ENCODE assay signal across 1 cellular context in the genomic region with DNA sequence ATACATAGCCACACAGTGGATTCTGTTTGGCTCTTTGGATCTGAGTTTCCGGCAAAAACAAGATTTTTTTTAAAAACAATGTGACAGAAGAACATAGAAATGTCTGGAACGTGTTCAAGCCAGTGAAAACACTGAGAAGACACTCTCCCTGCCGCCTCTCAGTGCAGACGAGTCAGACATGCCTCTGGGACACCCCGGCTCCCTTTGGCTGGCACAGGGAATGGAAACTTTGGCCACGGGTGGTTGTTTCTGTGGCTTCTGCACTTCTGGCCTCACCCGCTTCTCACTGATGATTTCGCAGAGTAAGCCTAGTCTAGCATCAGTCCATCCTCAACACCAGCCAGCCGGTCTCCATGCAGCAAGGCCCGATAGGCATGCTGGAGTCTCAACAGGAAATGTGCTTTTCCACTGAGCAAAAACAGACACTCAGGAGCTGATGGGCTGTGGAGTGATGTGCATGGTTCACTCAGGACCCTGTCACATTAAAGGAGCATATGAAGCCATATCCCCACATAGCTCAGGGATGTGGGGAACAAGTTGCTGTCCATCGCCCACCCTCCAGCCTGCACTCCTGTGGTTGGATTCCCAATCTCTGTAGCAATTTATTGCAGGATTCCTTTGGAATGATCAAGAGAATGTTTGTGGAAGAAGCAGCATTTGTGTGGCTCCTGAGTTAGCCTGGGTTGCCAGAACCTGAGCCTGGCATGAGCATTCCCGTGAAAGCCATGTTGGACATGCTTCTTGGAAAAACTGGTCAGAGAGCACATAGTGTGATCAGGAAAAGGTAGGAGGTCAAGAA.
TF ChIP-seq lines count a peak whose summit lies in the region.

No MANE protein-coding gene starts in this region.

TF ChIP-seq in SK-N-SH, 30 proteins besides CTCF, POLR2A, EP300 and RAD21 (continued from another document):
- TF ChIP-seq, protein P1, sequence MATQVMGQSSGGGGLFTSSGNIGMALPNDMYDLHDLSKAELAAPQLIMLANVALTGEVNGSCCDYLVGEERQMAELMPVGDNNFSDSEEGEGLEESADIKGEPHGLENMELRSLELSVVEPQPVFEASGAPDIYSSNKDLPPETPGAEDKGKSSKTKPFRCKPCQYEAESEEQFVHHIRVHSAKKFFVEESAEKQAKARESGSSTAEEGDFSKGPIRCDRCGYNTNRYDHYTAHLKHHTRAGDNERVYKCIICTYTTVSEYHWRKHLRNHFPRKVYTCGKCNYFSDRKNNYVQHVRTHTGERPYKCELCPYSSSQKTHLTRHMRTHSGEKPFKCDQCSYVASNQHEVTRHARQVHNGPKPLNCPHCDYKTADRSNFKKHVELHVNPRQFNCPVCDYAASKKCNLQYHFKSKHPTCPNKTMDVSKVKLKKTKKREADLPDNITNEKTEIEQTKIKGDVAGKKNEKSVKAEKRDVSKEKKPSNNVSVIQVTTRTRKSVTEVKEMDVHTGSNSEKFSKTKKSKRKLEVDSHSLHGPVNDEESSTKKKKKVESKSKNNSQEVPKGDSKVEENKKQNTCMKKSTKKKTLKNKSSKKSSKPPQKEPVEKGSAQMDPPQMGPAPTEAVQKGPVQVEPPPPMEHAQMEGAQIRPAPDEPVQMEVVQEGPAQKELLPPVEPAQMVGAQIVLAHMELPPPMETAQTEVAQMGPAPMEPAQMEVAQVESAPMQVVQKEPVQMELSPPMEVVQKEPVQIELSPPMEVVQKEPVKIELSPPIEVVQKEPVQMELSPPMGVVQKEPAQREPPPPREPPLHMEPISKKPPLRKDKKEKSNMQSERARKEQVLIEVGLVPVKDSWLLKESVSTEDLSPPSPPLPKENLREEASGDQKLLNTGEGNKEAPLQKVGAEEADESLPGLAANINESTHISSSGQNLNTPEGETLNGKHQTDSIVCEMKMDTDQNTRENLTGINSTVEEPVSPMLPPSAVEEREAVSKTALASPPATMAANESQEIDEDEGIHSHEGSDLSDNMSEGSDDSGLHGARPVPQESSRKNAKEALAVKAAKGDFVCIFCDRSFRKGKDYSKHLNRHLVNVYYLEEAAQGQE (IDR thresholded peaks at IDR 0.05; ENCODE audit: low read depth, low read length), result no peak
- no peak for TF ChIP-seq NRF1 (IDR thresholded peaks at IDR 0.05; ENCODE audit: low read depth, low read length)
- TF ChIP-seq, protein P2, sequence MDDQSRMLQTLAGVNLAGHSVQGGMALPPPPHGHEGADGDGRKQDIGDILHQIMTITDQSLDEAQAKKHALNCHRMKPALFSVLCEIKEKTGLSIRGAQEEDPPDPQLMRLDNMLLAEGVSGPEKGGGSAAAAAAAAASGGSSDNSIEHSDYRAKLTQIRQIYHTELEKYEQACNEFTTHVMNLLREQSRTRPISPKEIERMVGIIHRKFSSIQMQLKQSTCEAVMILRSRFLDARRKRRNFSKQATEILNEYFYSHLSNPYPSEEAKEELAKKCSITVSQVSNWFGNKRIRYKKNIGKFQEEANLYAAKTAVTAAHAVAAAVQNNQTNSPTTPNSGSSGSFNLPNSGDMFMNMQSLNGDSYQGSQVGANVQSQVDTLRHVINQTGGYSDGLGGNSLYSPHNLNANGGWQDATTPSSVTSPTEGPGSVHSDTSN (IDR thresholded peaks at IDR 0.05), result no peak
